ENCODE assay signal across 25 cellular contexts in the genomic region with DNA sequence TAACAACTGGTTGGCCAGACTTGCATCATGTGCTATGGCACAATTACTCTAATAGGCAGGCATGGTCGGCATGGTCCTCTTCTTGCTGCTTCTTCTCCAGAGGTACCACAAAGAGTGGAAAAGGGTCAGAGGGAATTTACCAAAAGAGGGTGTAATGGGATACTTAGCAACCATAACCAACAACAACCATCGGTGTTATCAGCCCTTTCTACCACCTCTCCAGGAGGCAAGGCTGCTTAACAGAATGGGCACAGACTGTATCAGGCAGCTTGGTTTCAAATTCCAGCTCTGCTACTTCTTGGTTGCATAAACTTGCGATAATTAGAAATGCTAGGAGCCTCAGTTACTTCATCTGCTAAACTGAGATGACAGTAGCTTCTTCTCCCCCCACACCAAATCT.
"Had no signal": no experiment of that assay in that cellular context is flagged by ENCODE, and none has a peak within 500 bp of the region (broad histone marks: within the 10 kb centered on the region; RNA-seq: fewer than 3 reads in every experiment).

No MANE protein-coding gene starts in this region.

- H3K27me3 Mint-ChIP-seq: stimulated activated naive B cell treated with anti-CD40 and anti-IgM and Interleukin-4, amounts not matched to agents 10 μg/mL and 1 μg/mL and 100 μg/mL, for 72 hours; stimulated activated naive CD8-positive, alpha-beta T cell treated with anti-CD3 and anti-CD28 coated beads, Interleukin-15, Interleukin-2, amounts not matched to agents 100 ng/mL and 50 ng/mL, for 24 hours had no signal

- H3K27ac ChIP-seq: neutrophil, pancreas, prostate gland, right lobe of liver, sigmoid colon, stomach, thoracic aorta, thyroid gland, tibial nerve, upper lobe of left lung, vagina had no signal

- H3K36me3 Mint-ChIP-seq: natural killer cell; stimulated activated effector memory CD8-positive, alpha-beta T cell treated with anti-CD3 and anti-CD28 coated beads, Interleukin-12 subunit alpha, Interleukin-12 subunit beta, amount 100 ng/mL, for 72 hours; stimulated activated naive B cell treated with anti-CD40 and anti-IgM and Interleukin-4, amounts not matched to agents 10 μg/mL and 1 μg/mL and 100 μg/mL, for 72 hours had no signal

- H3K4me1 ChIP-seq: pancreas, prostate gland, right lobe of liver, sigmoid colon, stomach, thyroid gland, tibial nerve, upper lobe of left lung, vagina had no signal

- H3K4me3 ChIP-seq: pancreas, prostate gland, right lobe of liver, sigmoid colon, stomach, thoracic aorta, thyroid gland, tibial nerve, upper lobe of left lung, vagina had no signal

- H3K9me3 Mint-ChIP-seq: natural killer cell; nephron; stimulated activated naive B cell treated with anti-CD40 and anti-IgM and Interleukin-4, amounts not matched to agents 10 μg/mL and 1 μg/mL and 100 μg/mL, for 72 hours; stimulated activated naive CD8-positive, alpha-beta T cell treated with anti-CD3 and anti-CD28 coated beads, Interleukin-15, Interleukin-2, amounts not matched to agents 100 ng/mL and 50 ng/mL, for 24 hours had no signal

- H3K4me1 Mint-ChIP-seq: natural killer cell; nephron; stimulated activated effector memory CD8-positive, alpha-beta T cell treated with anti-CD3 and anti-CD28 coated beads, Interleukin-12 subunit alpha, Interleukin-12 subunit beta, amount 100 ng/mL, for 72 hours; stimulated activated naive B cell treated with anti-CD40 and anti-IgM and Interleukin-4, amounts not matched to agents 10 μg/mL and 1 μg/mL and 100 μg/mL, for 72 hours had no signal

- H3K27ac Mint-ChIP-seq: natural killer cell; nephron; stimulated activated effector memory CD8-positive, alpha-beta T cell treated with anti-CD3 and anti-CD28 coated beads, Interleukin-12 subunit alpha, Interleukin-12 subunit beta, amount 100 ng/mL, for 72 hours; stimulated activated naive B cell treated with anti-CD40 and anti-IgM and Interleukin-4, amounts not matched to agents 10 μg/mL and 1 μg/mL and 100 μg/mL, for 72 hours; stimulated activated naive CD8-positive, alpha-beta T cell treated with anti-CD3 and anti-CD28 coated beads, Interleukin-15, Interleukin-2, amounts not matched to agents 100 ng/mL and 50 ng/mL, for 24 hours had no signal

- H3K9me3 ChIP-seq: neutrophil, pancreas, prostate gland, right lobe of liver, stomach, thoracic aorta, thyroid gland, tibial nerve, upper lobe of left lung, vagina had no signal

- DNase-seq: natural killer cell; nucleus accumbens; pancreas; right cardiac atrium; right lobe of liver; sigmoid colon; small intestine; stimulated activated CD4-positive, alpha-beta T cell treated with anti-CD3 and anti-CD28 coated beads, Interleukin-15, amount 100 ng/mL, for 24 hours; stimulated activated CD4-positive, alpha-beta T cell treated with anti-CD3 and anti-CD28 coated beads, Interleukin-2, amount 100 ng/mL, for 24 hours; stimulated activated CD4-positive, alpha-beta T cell treated with anti-CD3 and anti-CD28 coated beads, Interleukin-2, amount 100 ng/mL, for 48 hours; stimulated activated CD4-positive, alpha-beta T cell treated with anti-CD3 and anti-CD28 coated beads, Interleukin-4, amount 100 ng/mL, for 24 hours; stimulated activated naive B cell treated with anti-CD40 and anti-IgM and Interleukin-4, amounts not matched to agents 10 μg/mL and 1 μg/mL and 100 μg/mL, for 72 hours; stimulated activated naive CD4-positive, alpha-beta T cell treated with Interleukin-2 at 50 U/mL for 16 hours; stomach; thyroid gland; trophoblast cell; upper lobe of left lung had no signal

- ATAC-seq: natural killer cell; pancreas; right cardiac atrium; right lobe of liver; stimulated activated effector memory CD8-positive, alpha-beta T cell treated with anti-CD3 and anti-CD28 coated beads, Interleukin-12 subunit alpha, Interleukin-12 subunit beta, amount 100 ng/mL, for 72 hours; stimulated activated naive B cell treated with anti-CD40 and anti-IgM and Interleukin-4, amounts not matched to agents 10 μg/mL and 1 μg/mL and 100 μg/mL, for 72 hours had no signal

- H3K4me3 Mint-ChIP-seq: natural killer cell; nephron; stimulated activated effector memory CD8-positive, alpha-beta T cell treated with anti-CD3 and anti-CD28 coated beads, Interleukin-12 subunit alpha, Interleukin-12 subunit beta, amount 100 ng/mL, for 72 hours; stimulated activated naive B cell treated with anti-CD40 and anti-IgM and Interleukin-4, amounts not matched to agents 10 μg/mL and 1 μg/mL and 100 μg/mL, for 72 hours; stimulated activated naive CD8-positive, alpha-beta T cell treated with anti-CD3 and anti-CD28 coated beads, Interleukin-15, Interleukin-2, amounts not matched to agents 100 ng/mL and 50 ng/mL, for 24 hours had no signal

- H3K36me3 ChIP-seq: neutrophil, pancreas, prostate gland, right lobe of liver, sigmoid colon, stomach, thoracic aorta, thyroid gland, tibial nerve, upper lobe of left lung, vagina had no signal

- H3K27me3 ChIP-seq: neutrophil, pancreas, right lobe of liver, sigmoid colon, stomach, thyroid gland, tibial nerve, upper lobe of left lung, vagina had no signal
